8 cellular contexts compared by ENCODE assay signal in the genomic region with DNA sequence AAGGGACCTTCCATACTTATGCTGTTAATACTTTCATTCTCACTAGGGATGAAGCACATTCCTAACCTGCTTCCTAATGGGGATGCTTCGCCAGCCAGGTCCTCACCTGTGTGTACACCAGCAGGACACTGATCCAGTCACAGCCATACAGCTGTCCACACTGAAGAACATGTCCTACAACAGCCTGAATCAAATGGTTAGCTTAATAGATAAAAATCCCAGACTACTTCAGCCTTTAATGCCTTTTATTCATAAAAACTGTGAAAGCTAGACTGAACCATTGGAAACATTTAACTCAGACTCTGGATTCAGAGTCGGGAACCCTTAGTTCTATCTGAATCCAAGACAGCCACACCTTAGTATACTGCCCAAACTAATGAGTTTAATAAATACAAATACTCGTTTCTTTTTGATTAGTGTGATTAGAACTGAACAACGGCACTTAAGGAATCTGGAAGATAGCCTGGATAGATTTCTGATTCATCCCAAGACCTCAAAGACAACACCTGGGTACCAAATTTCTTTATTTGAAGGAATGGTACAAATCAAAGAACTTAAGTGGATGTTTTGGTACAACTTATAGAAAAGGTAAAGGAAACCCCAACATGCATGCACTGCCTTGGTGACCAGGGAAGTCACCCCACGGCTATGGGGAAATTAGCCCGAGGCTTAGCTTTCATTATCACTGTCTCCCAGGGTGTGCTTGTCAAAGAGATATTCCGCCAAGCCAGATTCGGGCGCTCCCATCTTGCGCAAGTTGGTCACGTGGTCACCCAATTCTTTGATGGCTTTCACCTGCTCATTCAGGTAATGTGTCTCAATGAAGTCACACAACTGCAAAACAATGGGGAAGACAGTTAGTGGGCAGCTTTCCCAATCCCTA. TPM values are rescaled to one million over a fixed set of nuclear protein-coding genes. Genes with fewer than 3 reads are reported as not detected.
DNase-seq lines count a peak whose midpoint lies in the region; ATAC-seq and TF ChIP-seq lines count a peak whose summit lies in the region.
"Not testable (repeated sequence)": the region's sequence is repeated elsewhere in the genome, so short reads cannot be mapped to it uniquely, and the experiment has no call there.

No MANE protein-coding gene starts in this region.

- peaks cover 0 to 22% (median 0%) of the 10 kb centered on the region in 3 donors for H3K36me3 ChIP-seq in Peyer's patch
- peaks cover 45% of the 10 kb centered on the region for H3K36me3 ChIP-seq in muscle layer of colon (ENCODE audit: insufficient read depth, low read length)
- peaks cover 36% of the 10 kb centered on the region for H3K36me3 ChIP-seq in skeletal muscle satellite cell (ENCODE audit: insufficient read depth, low read length)
- not testable (repeated sequence) for H3K36me3 ChIP-seq in aorta (ENCODE audit: control insufficient read depth in 1 of 2, insufficient read depth in 2 of 2, low read length in 1 of 2)

- DNase-seq in Peyer's patch (peak in 2 of 3 donors; percentile 50 to 81), aorta (peak; percentile 57 to 72)
- DNase-seq in activated T-cell treated with anti-CD3 and anti-CD28 coated beads, Interleukin-2, amount 50 U/mL, for 4 hours; glutamatergic neuron: not testable (repeated sequence)
- DNase-seq in central memory CD4-positive, alpha-beta T cell: peak; percentile 28

- not testable (repeated sequence) for H3K9me3 ChIP-seq in Peyer's patch; muscle layer of colon (ENCODE audit: low read length); skeletal muscle satellite cell (replicated peaks; ENCODE audit: low read length); aorta (ENCODE audit: control insufficient read depth, low read length)

- peak overlapping the region; percentile 93 for H3K4me3 Mint-ChIP-seq in activated T-cell treated with anti-CD3 and anti-CD28 coated beads, Interleukin-2, amount 50 U/mL, for 4 hours
- H3K4me3 Mint-ChIP-seq in glutamatergic neuron (ENCODE audit: unreplicated experiment): peak overlapping the region; percentile 98

- peak; percentile 20 to 41 for TF ChIP-seq POLR2A in Peyer's patch (IDR thresholded peaks at IDR 0.05)

- TF ChIP-seq CTCF in GM12875 (IDR thresholded peaks at IDR 0.05; ENCODE audit: borderline replicate concordance, insufficient read depth, low read depth, low read length); Peyer's patch (IDR thresholded peaks at IDR 0.05); glutamatergic neuron (IDR thresholded peaks at IDR 0.05; ENCODE audit: partially characterized antibody, unreplicated experiment): not testable (repeated sequence)

- intact Hi-C loops in aorta (cut with DNase I): loop anchor here in 1 of 2 donors (10.0 kb wide), 1 partner anchor 149 kb away; a partner anchor contains a TSS

- peaks cover 29% of the 10 kb centered on the region for H3K36me3 Mint-ChIP-seq in activated T-cell treated with anti-CD3 and anti-CD28 coated beads, Interleukin-2, amount 50 U/mL, for 4 hours (ENCODE audit: insufficient read depth)
- peaks cover 13% of the 10 kb centered on the region for H3K36me3 Mint-ChIP-seq in glutamatergic neuron (ENCODE audit: unreplicated experiment)

- peak overlapping the region; percentile 95 for H3K4me2 ChIP-seq in skeletal muscle satellite cell (ENCODE audit: low read length)

- peak overlapping the region; percentile 75 to 100 (median 100) for H3K27ac ChIP-seq in Peyer's patch
- H3K27ac ChIP-seq in muscle layer of colon (ENCODE audit: low read depth, low read length): peak overlapping the region; percentile 12
- not testable (repeated sequence) for H3K27ac ChIP-seq in aorta (ENCODE audit: low read depth in 1 of 2, low read length in 2 of 2)

- 78 to 80% methylated on average over 11 of the region's 11 CpGs for WGBS in aorta, 2 donors

- not testable (repeated sequence) for H3K27ac Mint-ChIP-seq in glutamatergic neuron (ENCODE audit: unreplicated experiment)

- H3K4me1 ChIP-seq in Peyer's patch (peaks cover 4 to 64% (median 26%) of the 10 kb centered on the region in 4 donors), muscle layer of colon (ENCODE audit: insufficient read depth, low read length) (peaks cover 53% of the 10 kb centered on the region), skeletal muscle satellite cell (ENCODE audit: control insufficient read depth, insufficient read depth, low read length) (peaks cover 44% of the 10 kb centered on the region)
- H3K4me1 ChIP-seq in aorta (ENCODE audit: control insufficient read depth in 1 of 2, insufficient read depth in 2 of 2, low read length in 2 of 2): not testable (repeated sequence)

- H3K27me3 Mint-ChIP-seq in activated T-cell treated with anti-CD3 and anti-CD28 coated beads, Interleukin-2, amount 50 U/mL, for 4 hours (ENCODE audit: low read depth); glutamatergic neuron (ENCODE audit: unreplicated experiment): not testable (repeated sequence)

- H3K4me3 ChIP-seq in GM12875 (ENCODE audit: low read depth, low read length) (peak overlapping the region; percentile 91), Peyer's patch (peak overlapping the region in 2 of 4 donors; percentile 85 to 95), muscle layer of colon (ENCODE audit: low read depth in 1 of 2, low read length in 2 of 2) (peak overlapping the region in 1 of 2 donors; percentile 100), skeletal muscle satellite cell (ENCODE audit: low read length) (peak overlapping the region; percentile 99), aorta (ENCODE audit: low read length in 2 of 2) (peak overlapping the region in 1 of 2 donors; percentile 87)

- not testable (repeated sequence) for H3K9me3 Mint-ChIP-seq in activated T-cell treated with anti-CD3 and anti-CD28 coated beads, Interleukin-2, amount 50 U/mL, for 4 hours
- peaks cover 10% of the 10 kb centered on the region for H3K9me3 Mint-ChIP-seq in glutamatergic neuron (ENCODE audit: unreplicated experiment)

- ATAC-seq in activated T-cell treated with anti-CD3 and anti-CD28 coated beads, Interleukin-2, amount 50 U/mL, for 4 hours; aorta (ENCODE audit: low FRiP score): not testable (repeated sequence)

- H3K27me3 ChIP-seq in Peyer's patch; muscle layer of colon (ENCODE audit: control insufficient read depth in 1 of 2, insufficient read depth in 2 of 2, low read length in 2 of 2); skeletal muscle satellite cell (ENCODE audit: control insufficient read depth, insufficient read depth, low read length); aorta (ENCODE audit: control insufficient read depth in 1 of 2, insufficient read depth in 2 of 2, low read length in 1 of 2): not testable (repeated sequence)

- not testable (repeated sequence) for H3K9ac ChIP-seq in muscle layer of colon (ENCODE audit: low read length)
- H3K9ac ChIP-seq in skeletal muscle satellite cell (ENCODE audit: low read depth, low read length): peak overlapping the region; percentile 96

- peaks cover 50% of the 10 kb centered on the region for H3K4me1 Mint-ChIP-seq in activated T-cell treated with anti-CD3 and anti-CD28 coated beads, Interleukin-2, amount 50 U/mL, for 4 hours (ENCODE audit: low read depth)
- H3K4me1 Mint-ChIP-seq in glutamatergic neuron (ENCODE audit: low read depth, unreplicated experiment): not testable (repeated sequence)

RNA-seq across cellular contexts. Expression of a gene that starts 3.1 kb away (rescaled TPM):
- total RNA-seq in Peyer's patch (1,000 to 10,000 TPM; 3,399 to 5,471 (median 4,336) TPM), glutamatergic neuron (ENCODE audit: unreplicated experiment) (885 TPM), aorta (1,000 to 10,000 TPM; 2,602 to 2,677 TPM)
- total RNA-seq in activated T-cell treated with anti-CD3 and anti-CD28 coated beads, Interleukin-2, amount 50 U/mL, for 4 hours: 100 to 1,000 TPM; 351 to 505 (median 363) TPM
- 1,132 and 1,151 TPM in 2 replicates for total RNA-seq in skeletal muscle satellite cell (2012; rRNA removed)
- 1,000 to 10,000 TPM; 5,184 to 9,506 TPM for polyA plus RNA-seq in aorta

RNA-seq across cellular contexts. Expression of a gene that starts 14.1 kb away (rescaled TPM):
- total RNA-seq in Peyer's patch (1 to 10 TPM in 3 of 4 donors, under 1 TPM in 1; 0.47 to 4.1 (median 2.3) TPM), glutamatergic neuron (ENCODE audit: unreplicated experiment) (4.6 TPM), aorta (1 to 10 TPM; 3.9 to 8.0 TPM)
- not detected for total RNA-seq in activated T-cell treated with anti-CD3 and anti-CD28 coated beads, Interleukin-2, amount 50 U/mL, for 4 hours
- total RNA-seq in skeletal muscle satellite cell (2012; rRNA removed): 3.1 and 6.6 TPM in 2 replicates
- polyA plus RNA-seq in aorta: 1 to 10 TPM; 3.5 to 4.1 TPM

RNA-seq across cellular contexts. Expression of a gene that starts 46.9 kb away (rescaled TPM):
- total RNA-seq in Peyer's patch (10 to 100 TPM in 1 of 4 donors, 1 to 10 TPM in 3; 1.1 to 28.1 (median 5.7) TPM), glutamatergic neuron (ENCODE audit: unreplicated experiment) (1.3 TPM), aorta (10 to 100 TPM; 23.8 to 45.2 TPM)
- total RNA-seq in activated T-cell treated with anti-CD3 and anti-CD28 coated beads, Interleukin-2, amount 50 U/mL, for 4 hours: 1 to 10 TPM in 1 of 3 donors, under 1 TPM in 1, not detected in 1; 0.15 to 1.4 TPM
- 6.6 and 56.8 TPM in 2 replicates for total RNA-seq in skeletal muscle satellite cell (2012; rRNA removed)
- 10 to 100 TPM in 1 of 2 donors, 1 to 10 TPM in 1; 6.4 to 11.4 TPM for polyA plus RNA-seq in aorta
